Comparison of ENCODE assay signal across 17 cellular contexts in genomic region chr17:72404872-72405271, GRCh38.
DNase-seq lines count a peak whose midpoint lies in the region; ATAC-seq and TF ChIP-seq lines count a peak whose summit lies in the region.
"Had no signal": no experiment of that assay in that cellular context is flagged by ENCODE, and none has a peak within 500 bp of the region (broad histone marks: within the 10 kb centered on the region; RNA-seq: fewer than 3 reads in every experiment).

No MANE protein-coding gene starts in this region.

- no TSS peak for BruUV-seq in HCT116 (replicated peaks; lab: Mats Ljungman, UMichigan)

- no peaks in the 10 kb centered on the region for H4K20me1 ChIP-seq in HCT116 (ENCODE audit: insufficient read depth)

- no peak; the same call in 1 of the 2 replicates for TF ChIP-seq RAD21 in HCT116 (IDR thresholded peaks at IDR 0.05; ENCODE audit: low read depth)

- ATAC-seq in HCT116 (no peak), HG02973 (IDR thresholded peaks at IDR 0.05; ENCODE audit: unreplicated experiment) (no peak)
- ATAC-seq: left ventricle myocardium superior had no signal

- CTCF ChIA-PET in HCT116 (lab: Charles Lee): interaction anchor here (0.8 kb wide), 1 partner anchor 16 kb away, joined by 3 read pairs; no protein-coding TSS in a partner anchor

- RAD21 ChIA-PET in HCT116 (lab: Charles Lee; ENCODE audit: low non-redundant PET in 1 of 2, low total read pairs in 2 of 2, uncharacterized antibody in 2 of 2, unreplicated experiment in 2 of 2): no interaction called here

- no peak for TF ChIP-seq CTCF in HCT116 (IDR thresholded peaks at IDR 0.05 in 2 of 3, conservative IDR thresholded peaks at IDR 0.05 in 1 of 3; ENCODE audit: borderline replicate concordance in 1 of 3, insufficient read depth in 1 of 3, low read depth in 2 of 3, low read length in 2 of 3)
- no peak for TF ChIP-seq CTCF in spleen (IDR thresholded peaks at IDR 0.05 in 8 of 11, conservative IDR thresholded peaks at IDR 0.05 in 3 of 11)

- in situ Hi-C loops in KBM-7 (cut with MboI; ENCODE audit: low pct_unique_long_range_greater_than_20kb, low sequenced_read_pairs): no loop called here

- H3K36me3 ChIP-seq in HCT116 (ENCODE audit: control insufficient read depth in 1 of 2, insufficient read depth in 2 of 2, low read length in 2 of 2): peaks cover 0 to 7% of the 10 kb centered on the region in 2 experiments; a peak in 1 of 4 replicates
- H3K36me3 ChIP-seq in spleen: no peaks in the 10 kb centered on the region

- peak; percentile 80 for DNase-seq in A172 (ENCODE audit: low spot score)
- no peak for DNase-seq in HCT116 (ENCODE audit: low read depth, low spot score)
- peak; percentile 45 for DNase-seq in kidney glomerular epithelial cell (lab: John Stamatoyannopoulos, UW)
- no peak for DNase-seq in spleen
- no peak for DNase-seq in NCI-H2196 (lab: John Stamatoyannopoulos, UW; ENCODE audit: unreplicated experiment)
- DNase-seq in KBM-7: no peak
- DNase-seq: activated CD4-positive, CD25-positive, alpha-beta regulatory T cell; left ventricle myocardium superior; NCI-H1436; NCI-H510A treated with DMSO at 0.1 percent for 48 hours; nephron progenitor cell; stimulated activated CD4-positive, alpha-beta T cell treated with anti-CD3 and anti-CD28 coated beads, Interleukin-4, amount 100 ng/mL, for 4 hours; SW 1271 had no signal

- H3K79me2 ChIP-seq in HCT116 (ENCODE audit: insufficient read depth, low read length): peaks cover 24% of the 10 kb centered on the region; the same call in 1 of the 2 replicates

- no peaks in the 10 kb centered on the region for H3K9me2 ChIP-seq in HCT116 (ENCODE audit: insufficient read depth)

- peak overlapping the region; percentile 30 for H3K9ac ChIP-seq in HCT116 (ENCODE audit: low read length)
- H3K9ac ChIP-seq: KMS-11 had no signal

- 37 to 47% (median 43%) methylated on average over 4 of the region's 4 CpGs for WGBS in spleen, 5 donors

- H3K4me3 ChIP-seq in HCT116 (replicated peaks in 1 of 2; ENCODE audit: low read depth in 1 of 2, low read length in 2 of 2) (no peak overlapping the region), spleen (no peak overlapping the region)

- H3K27ac ChIP-seq in HCT116 (ENCODE audit: low read depth, low read length) (peak overlapping the region; percentile 16; the same call in 1 of the 2 replicates), angular gyrus (ENCODE audit: low read depth, low read length) (peak overlapping the region; percentile 37), spleen (no peak overlapping the region)
- H3K27ac ChIP-seq: epithelial cell of prostate, KMS-11 had no signal

- TF ChIP-seq POLR2A in HCT116 (IDR thresholded peaks at IDR 0.05; ENCODE audit: borderline replicate concordance, extremely low read depth, insufficient read depth, insufficient read length) (no peak), spleen (IDR thresholded peaks at IDR 0.05) (no peak)

- POLR2A ChIA-PET in HCT116 (lab: Charles Lee): interaction anchor here (1.1 kb wide), 1 partner anchor 284 kb away, joined by 7 read pairs; the partner anchor contains the start of gene SOX9

- H3K27me3 ChIP-seq in HCT116 (ENCODE audit: insufficient read depth, low read length): no peaks in the 10 kb centered on the region
- H3K27me3 ChIP-seq in spleen (replicated peaks in 1 of 7): no peaks in the 10 kb centered on the region

- H3K9me3 ChIP-seq in HCT116 (ENCODE audit: control insufficient read depth in 1 of 2, insufficient read depth in 1 of 2, low read depth in 1 of 2, low read length in 2 of 2) (no peaks in the 10 kb centered on the region), spleen (no peaks in the 10 kb centered on the region)

- H3K4me2 ChIP-seq in HCT116 (ENCODE audit: low read length): peak overlapping the region; percentile 77
- H3K4me2 ChIP-seq: KMS-11 had no signal

- intact Hi-C loops in HCT116 (cut with micrococcal nuclease) (no loop called here), spleen (cut with DNase I; ENCODE audit: low total_unique reads) (no loop called here)

- H2AFZ ChIP-seq in HCT116 (ENCODE audit: low read depth, low read length, poor library complexity, severe bottlenecking): no peak overlapping the region

- H3K4me1 ChIP-seq in HCT116 (ENCODE audit: control insufficient read depth in 1 of 2, insufficient read depth in 2 of 2, low read length in 2 of 2): peaks cover 60 to 86% of the 10 kb centered on the region in 2 experiments
- H3K4me1 ChIP-seq in spleen: peaks cover 0 to 4% (median 0%) of the 10 kb centered on the region in 6 donors

TF ChIP-seq in HCT116, 20 proteins besides CTCF, POLR2A, EP300 and RAD21:
- TF ChIP-seq EZH2phosphoT487 (IDR thresholded peaks at IDR 0.05; ENCODE audit: borderline replicate concordance): no peak
- peak; percentile 50; the same call in 1 of the 2 replicates for TF ChIP-seq SP1 (IDR thresholded peaks at IDR 0.05; ENCODE audit: low read depth)
- TF ChIP-seq YY1 (IDR thresholded peaks at IDR 0.05; ENCODE audit: extremely low read depth, insufficient replicate concordance, low read depth, low read length): no peak

Comparison
In these comparisons a context has a peak if more than half of its experiments do, and no peak if none do; other contexts are left out.
1. DNase-seq: peak in A172 (single experiment) and kidney glomerular epithelial cell (single experiment); none in HCT116 (single experiment), spleen (single experiment), NCI-H2196 (single experiment) and KBM-7 (single experiment).
2. H3K27ac ChIP-seq: peak in HCT116 (single experiment) and angular gyrus (single experiment); none in spleen (0 of 8).